Comparison of ENCODE assay signal across 23 cellular contexts in the genomic region with DNA sequence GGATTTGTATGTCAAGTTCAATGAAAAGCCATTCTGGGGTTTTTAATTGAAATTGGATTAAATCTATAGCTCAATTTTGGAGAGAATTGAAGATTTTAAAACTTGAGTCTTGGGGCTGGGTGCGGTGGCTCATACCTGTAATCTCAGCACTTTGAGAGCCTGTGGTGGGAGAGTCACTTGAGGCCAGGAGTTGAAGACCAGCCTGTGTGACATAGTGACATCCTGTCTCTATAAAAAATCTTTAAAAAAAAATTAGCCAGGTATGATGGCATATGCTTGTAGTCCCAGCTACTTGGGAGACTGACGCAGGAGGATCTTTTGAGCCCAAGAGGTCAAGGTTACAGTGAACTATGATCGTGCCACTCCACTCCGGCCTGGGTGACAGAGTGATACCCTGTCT. TPM values are rescaled to one million over a fixed set of nuclear protein-coding genes. Genes with fewer than 3 reads are reported as not detected.
DNase-seq lines count a peak whose midpoint lies in the region; ATAC-seq and TF ChIP-seq lines count a peak whose summit lies in the region.
"Had no signal": no experiment of that assay in that cellular context is flagged by ENCODE, and none has a peak within 500 bp of the region (broad histone marks: within the 10 kb centered on the region; RNA-seq: fewer than 3 reads in every experiment).

No MANE protein-coding gene starts in this region.

- intact Hi-C loops in activated B cell treated with CpG ODN at 0.5 μM for 24 hours (cut with micrococcal nuclease) (no loop called here), heart left ventricle (cut with DNase I) (no loop called here)

- H3K4me3 Mint-ChIP-seq in activated naive CD4-positive, alpha-beta T cell treated with anti-CD3 and anti-CD28 coated beads, Interleukin-2, amount 10 ng/mL, durations not matched to agents 7 days and 5 days = no peak overlapping the region
- no peak overlapping the region for H3K4me3 Mint-ChIP-seq in activated B cell treated with CpG ODN at 0.5 μM for 24 hours
- H3K4me3 Mint-ChIP-seq: brain, CD14-positive monocyte had no signal

- H3K36me3 Mint-ChIP-seq in activated naive CD4-positive, alpha-beta T cell treated with anti-CD3 and anti-CD28 coated beads, Interleukin-2, amount 10 ng/mL, durations not matched to agents 7 days and 5 days = peaks cover 60% of the 10 kb centered on the region
- peaks cover 43% of the 10 kb centered on the region for H3K36me3 Mint-ChIP-seq in activated B cell treated with CpG ODN at 0.5 μM for 24 hours (ENCODE audit: low read depth)
- H3K36me3 Mint-ChIP-seq: brain had no signal

- H3K27me3 Mint-ChIP-seq in activated naive CD4-positive, alpha-beta T cell treated with anti-CD3 and anti-CD28 coated beads, Interleukin-2, amount 10 ng/mL, durations not matched to agents 7 days and 5 days = no peaks in the 10 kb centered on the region
- no peaks in the 10 kb centered on the region for H3K27me3 Mint-ChIP-seq in activated B cell treated with CpG ODN at 0.5 μM for 24 hours

- H3K9me3 ChIP-seq in effector memory CD4-positive, alpha-beta T cell (ENCODE audit: control insufficient read depth, low read length) = no peaks in the 10 kb centered on the region
- H3K9me3 ChIP-seq in heart left ventricle = peaks cover 0 to 4% (median 0%) of the 10 kb centered on the region in 12 donors
- H3K9me3 ChIP-seq: adrenal gland had no signal

- H3K27ac Mint-ChIP-seq in activated naive CD4-positive, alpha-beta T cell treated with anti-CD3 and anti-CD28 coated beads, Interleukin-2, amount 10 ng/mL, durations not matched to agents 7 days and 5 days = peak overlapping the region; percentile 80
- peak overlapping the region; percentile 26 for H3K27ac Mint-ChIP-seq in activated B cell treated with CpG ODN at 0.5 μM for 24 hours
- H3K27ac Mint-ChIP-seq: brain had no signal

- H3K36me3 ChIP-seq in effector memory CD4-positive, alpha-beta T cell (ENCODE audit: control insufficient read depth, insufficient read depth, low read length) = peaks cover 8% of the 10 kb centered on the region
- no peaks in the 10 kb centered on the region for H3K36me3 ChIP-seq in heart left ventricle
- H3K36me3 ChIP-seq: adrenal gland, esophagus muscularis mucosa, left ventricle myocardium inferior had no signal

- CTCF ChIA-PET in activated naive CD4-positive, alpha-beta T cell treated with anti-CD3 and anti-CD28 coated beads, Interleukin-2, amount 10 ng/mL, durations not matched to agents 7 days and 5 days (lab: Charles Lee) = no interaction called here
- CTCF ChIA-PET in activated B cell treated with CpG ODN at 0.5 μM for 24 hours (lab: Charles Lee) = no interaction called here

- no peak overlapping the region for H3K4me3 ChIP-seq in effector memory CD4-positive, alpha-beta T cell (ENCODE audit: insufficient read depth, low read depth, low read length, poor library complexity, severe bottlenecking)
- no peak overlapping the region for H3K4me3 ChIP-seq in heart left ventricle
- H3K4me3 ChIP-seq: adrenal gland, esophagus muscularis mucosa, left ventricle myocardium inferior, smooth muscle cell had no signal

- H3K4me1 Mint-ChIP-seq in activated naive CD4-positive, alpha-beta T cell treated with anti-CD3 and anti-CD28 coated beads, Interleukin-2, amount 10 ng/mL, durations not matched to agents 7 days and 5 days = peaks cover 59% of the 10 kb centered on the region
- H3K4me1 Mint-ChIP-seq in activated B cell treated with CpG ODN at 0.5 μM for 24 hours = peaks cover 64% of the 10 kb centered on the region

- no peak for DNase-seq in activated naive CD4-positive, alpha-beta T cell treated with anti-CD3 and anti-CD28 coated beads, Interleukin-2, amount 10 ng/mL, durations not matched to agents 7 days and 5 days
- DNase-seq in activated naive CD4-positive, alpha-beta T cell (lab: John Stamatoyannopoulos, UW) = no peak
- DNase-seq in activated B cell treated with CpG ODN at 0.5 μM for 24 hours = no peak
- DNase-seq in effector memory CD4-positive, alpha-beta T cell = no peak
- DNase-seq in NCI-H2171 (lab: John Stamatoyannopoulos, UW) = no peak
- DNase-seq in NCI-H526 (lab: John Stamatoyannopoulos, UW) = no peak
- DNase-seq in heart left ventricle = no peak
- DNase-seq: adrenal gland; foreskin melanocyte; hypothalamus; Karpas-422; left ventricle myocardium inferior; NCI-H1694 treated with DMSO at 0.1 percent for 48 hours; NCI-H526 treated with DMSO at 0.1 percent for 48 hours; RPMI8226; stimulated activated CD4-positive, alpha-beta T cell treated with anti-CD3 and anti-CD28 coated beads, Interleukin-2, amount 100 ng/mL, for 24 hours had no signal

- H3K4me1 ChIP-seq in effector memory CD4-positive, alpha-beta T cell (ENCODE audit: control insufficient read depth, insufficient read depth, low read length, poor library complexity, severe bottlenecking) = peaks cover 20% of the 10 kb centered on the region
- peaks cover 0 to 7% (median 0%) of the 10 kb centered on the region in 12 donors for H3K4me1 ChIP-seq in heart left ventricle
- H3K4me1 ChIP-seq: adrenal gland, esophagus muscularis mucosa, left ventricle myocardium inferior had no signal

- no peaks in the 10 kb centered on the region for H3K27me3 ChIP-seq in effector memory CD4-positive, alpha-beta T cell (replicated peaks; ENCODE audit: control insufficient read depth, insufficient read depth, low read length, poor library complexity, severe bottlenecking)
- peaks cover 0 to 18% (median 0%) of the 10 kb centered on the region in 9 donors for H3K27me3 ChIP-seq in heart left ventricle
- H3K27me3 ChIP-seq: adrenal gland had no signal

- peak overlapping the region; percentile 54 for H3K27ac ChIP-seq in effector memory CD4-positive, alpha-beta T cell (ENCODE audit: insufficient read depth, low read length, poor library complexity, severe bottlenecking)
- no peak overlapping the region for H3K27ac ChIP-seq in heart left ventricle
- H3K27ac ChIP-seq: adrenal gland, esophagus muscularis mucosa, HL-60, left ventricle myocardium inferior had no signal

- POLR2A ChIA-PET in activated B cell treated with CpG ODN at 0.5 μM for 24 hours (lab: Charles Lee) = interaction anchor here (1.4 to 1.9 kb wide), 2 partner anchors 11 to 13 kb away, joined by 7 to 10 read pairs; no protein-coding TSS in a partner anchor

- no peak for ATAC-seq in activated B cell treated with CpG ODN at 0.5 μM for 24 hours (ENCODE audit: low read depth)
- no peak for ATAC-seq in heart left ventricle

- no peak for TF ChIP-seq CTCF in activated B cell treated with CpG ODN at 0.5 μM for 24 hours (IDR thresholded peaks at IDR 0.05)
- TF ChIP-seq CTCF in heart left ventricle (IDR thresholded peaks at IDR 0.05) = no peak

- TF ChIP-seq POLR2A in heart left ventricle (IDR thresholded peaks at IDR 0.05) = no peak

- WGBS in heart left ventricle, 4 donors = 73 to 84% (median 82%) methylated on average over 4 of the region's 4 CpGs

- peaks cover 9% of the 10 kb centered on the region for H3K9me3 Mint-ChIP-seq in activated naive CD4-positive, alpha-beta T cell treated with anti-CD3 and anti-CD28 coated beads, Interleukin-2, amount 10 ng/mL, durations not matched to agents 7 days and 5 days
- peaks cover 3% of the 10 kb centered on the region for H3K9me3 Mint-ChIP-seq in activated B cell treated with CpG ODN at 0.5 μM for 24 hours

RNA-seq across cellular contexts. Expression of a gene that starts 41.2 kb away (rescaled TPM):
- total RNA-seq in activated B cell treated with CpG ODN at 0.5 μM for 24 hours = 105 and 121 TPM in 2 replicates
- 10 to 100 TPM in 1 of 9 donors, 1 to 10 TPM in 5, under 1 TPM in 3; 0.69 to 25.6 (median 1.7) TPM for total RNA-seq in heart left ventricle
- polyA plus RNA-seq in heart left ventricle = 1 to 10 TPM in 1 of 2 donors, under 1 TPM in 1; 0.91 to 1.2 TPM
- total RNA-seq: SK-MEL-5, smooth muscle cell had no signal
- polyA plus RNA-seq: smooth muscle cell had no signal

RNA-seq across cellular contexts. Expression of a gene that starts 46.4 kb away (rescaled TPM):
- 18.7 and 22.6 TPM in 2 replicates for total RNA-seq in activated B cell treated with CpG ODN at 0.5 μM for 24 hours
- under 1 TPM in 3 of 9 donors, not detected in 6; 0.12 to 0.56 (median 0.52) TPM for total RNA-seq in heart left ventricle
- polyA plus RNA-seq in heart left ventricle = under 1 TPM; 0.08 to 0.25 TPM
- total RNA-seq: osteoblast had no signal
- polyA plus RNA-seq: CD14-positive monocyte had no signal

Comparison
In these comparisons a context has a peak if more than half of its experiments do, and no peak if none do; other contexts are left out.
1. RNA of a gene that starts 46.4 kb away (total RNA-seq): 18.7 to 22.6 TPM in activated B cell treated with CpG ODN at 0.5 μM for 24 hours; 0.12 to 0.56 TPM in heart left ventricle; every median in the first group is over 10 times any median in the second.